26 cellular contexts compared by ENCODE assay signal in genomic region chr12:67573456-67573855, GRCh38.
DNase-seq lines count a peak whose midpoint lies in the region; ATAC-seq, FAIRE-seq and TF ChIP-seq lines count a peak whose summit lies in the region.
"Had no signal": no experiment of that assay in that cellular context is flagged by ENCODE, and none has a peak within 500 bp of the region (broad histone marks: within the 10 kb centered on the region; RNA-seq: fewer than 3 reads in every experiment).

No MANE protein-coding gene starts in this region.

- H3K27ac Mint-ChIP-seq in neural progenitor cell, result no peak overlapping the region
- H3K27ac Mint-ChIP-seq: CD14-positive monocyte; CD4-positive, alpha-beta memory T cell; CD4-positive, CD25-positive, alpha-beta regulatory T cell; CD8-positive, alpha-beta memory T cell had no signal

- POLR2A ChIA-PET in A549 (lab: Yijun Ruan, JAX), result no interaction called here

- H3K36me3 ChIP-seq in SJCRH30 (no peaks in the 10 kb centered on the region), neural progenitor cell (no peaks in the 10 kb centered on the region), heart right ventricle (no peaks in the 10 kb centered on the region)
- H3K36me3 ChIP-seq: BE2C, BLaER1 had no signal

- no peak overlapping the region for H3K4me2 ChIP-seq in A549
- H3K4me2 ChIP-seq in neural progenitor cell, result no peak overlapping the region
- H3K4me2 ChIP-seq: BLaER1 had no signal

- no peaks in the 10 kb centered on the region for H4K20me1 ChIP-seq in neural progenitor cell (ENCODE audit: low read depth)
- H4K20me1 ChIP-seq: BLaER1 had no signal

- H3K9ac ChIP-seq in neural progenitor cell, result no peak overlapping the region
- H3K9ac ChIP-seq: BLaER1 had no signal

- H3K9me3 Mint-ChIP-seq in neural progenitor cell, result no peaks in the 10 kb centered on the region
- H3K9me3 Mint-ChIP-seq: CD4-positive, alpha-beta memory T cell had no signal

- H3K9me3 ChIP-seq in A549 (no peaks in the 10 kb centered on the region), SJCRH30 (replicated peaks) (no peaks in the 10 kb centered on the region), neural progenitor cell (ENCODE audit: low read depth) (no peaks in the 10 kb centered on the region), heart right ventricle (no peaks in the 10 kb centered on the region)
- H3K9me3 ChIP-seq: BE2C had no signal

- no peak for TF ChIP-seq EP300 in A549 (IDR thresholded peaks at IDR 0.05)

- H3K36me3 Mint-ChIP-seq in neural progenitor cell, result no peaks in the 10 kb centered on the region
- H3K36me3 Mint-ChIP-seq: CD14-positive monocyte; CD4-positive, CD25-positive, alpha-beta regulatory T cell had no signal

- intact Hi-C loops in heart right ventricle (cut with DNase I), result no loop called here

- peak; percentile 51 for FAIRE-seq in A549 (lab: Jason Lieb, UNC)
- FAIRE-seq: GM12878, GM12892, GM18507 had no signal

- H3K79me2 ChIP-seq in neural progenitor cell (ENCODE audit: low read depth), result no peaks in the 10 kb centered on the region

- peak overlapping the region; percentile 30 for H2AFZ ChIP-seq in neural progenitor cell (replicated peaks)

- no peak for TF ChIP-seq POLR2A in A549 (IDR thresholded peaks at IDR 0.05; ENCODE audit: low read length)

- H3K4me3 ChIP-seq in A549 (no peak overlapping the region), SJCRH30 (no peak overlapping the region), neural progenitor cell (no peak overlapping the region), heart right ventricle (no peak overlapping the region)
- H3K4me3 ChIP-seq: BLaER1, GM12878 had no signal

- no peak for TF ChIP-seq RAD21 in A549 (conservative IDR thresholded peaks at IDR 0.05 in 1 of 2, IDR thresholded peaks at IDR 0.05 in 1 of 2)

- H3K4me1 Mint-ChIP-seq in neural progenitor cell, result no peaks in the 10 kb centered on the region
- H3K4me1 Mint-ChIP-seq: CD14-positive monocyte had no signal

- no peak for DNase-seq in A549 (ENCODE audit: low read depth in 1 of 2, low spot score in 1 of 2)
- DNase-seq in SJCRH30, result peak in 1 of 2 experiments; percentile 70
- DNase-seq in neural progenitor cell (ENCODE audit: low spot score), result no peak
- no peak for DNase-seq in activated CD8-positive, alpha-beta memory T cell treated with anti-CD3 and anti-CD28 coated beads for 24 hours
- no peak for DNase-seq in heart right ventricle
- no peak for DNase-seq in KBM-7
- DNase-seq: ACHN; BE2C; C1 segment of cervical spinal cord; CD4-positive, alpha-beta memory T cell; CD4-positive, CD25-positive, alpha-beta regulatory T cell; CD8-positive, alpha-beta memory T cell; COR-L47; DMS 273 treated with DMSO at 0.1 percent for 48 hours; DMS153; DMS53; DMS79; DND-41; EL; GDM1 had no signal

- H3K27me3 Mint-ChIP-seq in neural progenitor cell (ENCODE audit: insufficient read depth, low read depth), result no peaks in the 10 kb centered on the region
- H3K27me3 Mint-ChIP-seq: CD4-positive, alpha-beta memory T cell; CD8-positive, alpha-beta memory T cell had no signal

- no peak overlapping the region for H3K4me3 Mint-ChIP-seq in neural progenitor cell
- H3K4me3 Mint-ChIP-seq: CD14-positive monocyte; CD4-positive, alpha-beta memory T cell; CD4-positive, CD25-positive, alpha-beta regulatory T cell; CD8-positive, alpha-beta memory T cell had no signal

- 57% methylated on average over 3 of the region's 3 CpGs for WGBS in A549 (ENCODE audit: missing lambda C conversion rate)
- WGBS in heart right ventricle, 2 donors, result 89 to 95% methylated on average over 3 of the region's 3 CpGs

- ATAC-seq in A549, result no peak
- ATAC-seq in heart right ventricle, result no peak
- ATAC-seq: GM12878 had no signal

- H3K27ac ChIP-seq in A549 (no peak overlapping the region), SJCRH30 (peak overlapping the region; percentile 77), neural progenitor cell (no peak overlapping the region), heart right ventricle (no peak overlapping the region)
- H3K27ac ChIP-seq: 22Rv1, BLaER1 had no signal

- no peaks in the 10 kb centered on the region for H3F3A ChIP-seq in neural progenitor cell (ENCODE audit: low read depth)

- CTCF ChIA-PET in A549 (lab: Yijun Ruan, JAX), result interaction anchor here (1.5 kb wide), 1 partner anchor 17 kb away, joined by 3 read pairs; no protein-coding TSS in a partner anchor

- H3K27me3 ChIP-seq in SJCRH30 (no peaks in the 10 kb centered on the region), neural progenitor cell (no peaks in the 10 kb centered on the region), heart right ventricle (no peaks in the 10 kb centered on the region)
- H3K27me3 ChIP-seq: BE2C, BLaER1 had no signal

- H3K4me1 ChIP-seq in A549 (no peaks in the 10 kb centered on the region), SJCRH30 (peaks cover 24% of the 10 kb centered on the region), neural progenitor cell (peaks cover 9% of the 10 kb centered on the region), heart right ventricle (no peaks in the 10 kb centered on the region)
- H3K4me1 ChIP-seq: BE2C, BLaER1 had no signal

- in situ Hi-C loops in KBM-7 (cut with MboI; ENCODE audit: low pct_unique_long_range_greater_than_20kb, low sequenced_read_pairs), result no loop called here

- TF ChIP-seq CTCF in A549 (IDR thresholded peaks at IDR 0.05), result no peak
- TF ChIP-seq CTCF in neural progenitor cell (IDR thresholded peaks at IDR 0.05), result no peak
- no peak for TF ChIP-seq CTCF in heart right ventricle (IDR thresholded peaks at IDR 0.05)

TF ChIP-seq in A549, 52 proteins besides CTCF, POLR2A, EP300 and RAD21:
- TF ChIP-seq HDAC2 (IDR thresholded peaks at IDR 0.05) (no peak), ZNF302 (CRISPR knock-in tag; IDR thresholded peaks at IDR 0.05) (no peak), MAX (IDR thresholded peaks at IDR 0.05) (no peak), FOXS1 (CRISPR knock-in tag; IDR thresholded peaks at IDR 0.05) (no peak), CBX2 (IDR thresholded peaks at IDR 0.05; ENCODE audit: borderline replicate concordance, low read depth) (no peak)
